ENCODE assay signal across 8 cellular contexts in the genomic region with DNA sequence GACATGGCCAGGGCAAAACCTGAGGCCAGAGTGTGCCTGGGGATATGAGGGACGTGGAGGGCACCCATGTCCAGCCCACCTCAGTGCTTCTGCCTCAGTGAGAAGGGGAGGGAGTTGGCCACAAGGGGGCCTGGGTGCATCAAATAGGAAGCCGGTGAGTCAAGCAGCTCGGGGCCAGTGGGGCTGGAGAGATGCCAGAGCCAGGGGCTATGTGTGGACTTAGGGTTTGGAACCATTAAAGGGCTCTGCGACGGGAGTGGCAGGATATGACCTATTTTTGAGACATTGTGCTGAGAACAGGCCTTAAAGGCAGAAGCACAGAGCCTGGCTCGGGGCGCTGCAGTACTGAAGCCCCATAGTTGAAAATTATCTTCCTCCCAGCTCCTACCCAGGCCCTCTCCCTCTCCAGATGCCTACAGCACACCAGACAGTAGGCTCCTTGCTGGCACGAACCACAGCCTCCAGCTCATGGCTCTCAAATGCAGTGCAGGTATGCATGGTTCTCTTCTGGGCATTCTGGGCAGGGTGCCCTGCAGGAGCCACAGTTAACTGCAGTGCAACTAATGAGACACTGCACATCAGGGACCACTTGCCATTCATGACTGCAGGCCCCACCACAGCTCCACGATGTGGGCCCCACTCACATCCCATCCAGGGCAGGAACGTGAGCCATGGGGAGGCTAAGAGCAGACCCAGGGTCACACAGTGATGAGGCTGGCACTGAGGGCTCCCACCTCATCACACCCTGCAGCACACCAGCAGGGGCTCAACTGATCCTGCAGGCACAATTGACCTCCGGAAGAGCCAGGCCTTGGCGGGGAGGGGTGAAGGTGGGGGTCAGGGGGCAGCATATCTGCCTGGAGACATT. TPM values are rescaled to one million over a fixed set of nuclear protein-coding genes. Genes with fewer than 3 reads are reported as not detected.
DNase-seq lines count a peak whose midpoint lies in the region; ATAC-seq lines count a peak whose summit lies in the region.

No MANE protein-coding gene starts in this region.

- H3K27ac ChIP-seq in cingulate gyrus (ENCODE audit: low read depth, low read length) = peak overlapping the region; percentile 84

- ATAC-seq in left lobe of liver (peak; percentile 1), HG02970 (IDR thresholded peaks at IDR 0.05; ENCODE audit: low FRiP score, unreplicated experiment) (no peak)

- DNase-seq in ELR (ENCODE audit: low read depth) (peak; percentile 100), Kasumi-1 (lab: John Stamatoyannopoulos, UW) (peak; percentile 70 to 84), T-helper 2 cell (peak in 3 of 5 experiments; percentile 25 to 44 (median 30)), left lobe of liver (ENCODE audit: low spot score) (no peak), NK-92 (lab: John Stamatoyannopoulos, UW; ENCODE audit: unreplicated experiment) (no peak)
- peak; percentile 12 for DNase-seq in stimulated activated naive CD4-positive, alpha-beta T cell treated with Interleukin-2 at 50 U/mL for 16 hours (lab: John Stamatoyannopoulos, UW)

RNA-seq across cellular contexts. Expression of gene PGAM2, which starts 7.2 kb away (rescaled TPM):
- total RNA-seq in left lobe of liver = not detected

RNA-seq across cellular contexts. Expression of gene POLM, which starts 9.7 kb away (rescaled TPM):
- total RNA-seq in left lobe of liver = 21.0 TPM

RNA-seq across cellular contexts. Expression of gene DBNL, which starts 28.1 kb away (rescaled TPM):
- total RNA-seq in left lobe of liver = 38.9 TPM

RNA-seq across cellular contexts. Expression of gene AEBP1, which starts 31.5 kb away (rescaled TPM):
- total RNA-seq in left lobe of liver = 9.4 TPM

RNA-seq across cellular contexts. Expression of gene POLD2, which starts 50.8 kb away (rescaled TPM):
- total RNA-seq in left lobe of liver = 78.3 TPM

Comparison
In these comparisons a context has a peak if more than half of its experiments do, and no peak if none do; other contexts are left out.
1. DNase-seq: peak in ELR (single experiment), Kasumi-1 (2 of 2), T-helper 2 cell (3 of 5) and stimulated activated naive CD4-positive, alpha-beta T cell treated with Interleukin-2 at 50 U/mL for 16 hours (single experiment); none in left lobe of liver (single experiment) and NK-92 (single experiment).